Comparison of ENCODE assay signal across 36 cellular contexts in genomic region chr12:91627225-91627624, GRCh38.
"Had no signal": no experiment of that assay in that cellular context is flagged by ENCODE, and none has a peak within 500 bp of the region (broad histone marks: within the 10 kb centered on the region; RNA-seq: fewer than 3 reads in every experiment).

No MANE protein-coding gene starts in this region.

- H3K27ac ChIP-seq: ascending aorta, esophagus squamous epithelium, gastrocnemius medialis, heart left ventricle, WERI-Rb-1 had no signal

- H3K4me3 ChIP-seq: ascending aorta, esophagus squamous epithelium, gastrocnemius medialis, heart left ventricle had no signal

- H3K27ac Mint-ChIP-seq: activated B cell treated with CpG ODN at 0.5 μM for 24 hours; activated CD4-positive, alpha-beta memory T cell treated with anti-CD3 and anti-CD28 coated beads for 36 hours; activated CD4-positive, alpha-beta T cell treated with anti-CD3 and anti-CD28 coated beads for 36 hours; activated CD4-positive, alpha-beta T cell treated with anti-CD3 and anti-CD28 coated beads, Interleukin-2, amount 10 ng/mL, durations not matched to agents 24 days and 14 days; activated CD8-positive, alpha-beta memory T cell treated with anti-CD3 and anti-CD28 coated beads, Interleukin-2, amount 10 ng/mL, durations not matched to agents 7 days and 5 days; activated CD8-positive, alpha-beta T cell treated with anti-CD3 and anti-CD28 coated beads, Interleukin-2, amount 10 ng/mL, durations not matched to agents 7 days and 5 days; activated naive CD4-positive, alpha-beta T cell treated with anti-CD3 and anti-CD28 coated beads for 36 hours; activated naive CD4-positive, alpha-beta T cell treated with anti-CD3 and anti-CD28 coated beads, Interleukin-2, amount 50 U/mL, for 24 hours; activated naive CD8-positive, alpha-beta T cell treated with anti-CD3 and anti-CD28 coated beads, Interleukin-2, amount 10 ng/mL, durations not matched to agents 7 days and 5 days; activated T-helper 1 cell treated with anti-CD3 and anti-CD28 coated beads, Interleukin-12 subunit alpha, Interleukin-12 subunit beta, Interleukin-2, Interleukin-4 antibody, amounts not matched to agents 30 ng/mL and 10 ng/mL and 1 ng/mL, durations not matched to agents 14 hours and 24 hours and 36 hours; activated T-helper 2 cell treated with anti-CD3 and anti-CD28 coated beads, Interferon-gamma antibody, Interleukin-2, Interleukin-4, amounts not matched to agents 10 μg/mL and 5 μg/mL and 100 μg/mL, durations not matched to agents 14 hours and 24 hours and 36 hours; brain; T-helper 17 cell; T-helper 2 cell treated with Interferon-gamma antibody and Interleukin-4, amounts not matched to agents 5 μg/mL and 100 μg/mL, for 36 hours had no signal

- H3K9me3 ChIP-seq: ascending aorta, gastrocnemius medialis had no signal

- H3K4me1 ChIP-seq: ascending aorta, esophagus squamous epithelium, gastrocnemius medialis, heart left ventricle had no signal

- H3K36me3 ChIP-seq: ascending aorta, esophagus squamous epithelium, gastrocnemius medialis, heart left ventricle, WERI-Rb-1 had no signal

- H3K4me1 Mint-ChIP-seq: activated B cell treated with CpG ODN at 0.5 μM for 24 hours; activated CD4-positive, alpha-beta T cell treated with anti-CD3 and anti-CD28 coated beads for 36 hours; activated CD4-positive, alpha-beta T cell treated with anti-CD3 and anti-CD28 coated beads, Interleukin-2, amount 10 ng/mL, durations not matched to agents 24 days and 14 days; activated CD8-positive, alpha-beta memory T cell treated with anti-CD3 and anti-CD28 coated beads, Interleukin-2, amount 10 ng/mL, durations not matched to agents 7 days and 5 days; activated naive CD8-positive, alpha-beta T cell treated with anti-CD3 and anti-CD28 coated beads, Interleukin-2, amount 10 ng/mL, durations not matched to agents 7 days and 5 days; T-helper 17 cell had no signal

- H3K36me3 Mint-ChIP-seq: activated CD4-positive, alpha-beta memory T cell treated with anti-CD3 and anti-CD28 coated beads for 36 hours; brain had no signal

- H3K4me3 Mint-ChIP-seq: activated B cell treated with CpG ODN at 0.5 μM for 24 hours; activated CD4-positive, alpha-beta memory T cell treated with anti-CD3 and anti-CD28 coated beads for 36 hours; activated CD4-positive, alpha-beta T cell treated with anti-CD3 and anti-CD28 coated beads for 36 hours; activated CD4-positive, alpha-beta T cell treated with anti-CD3 and anti-CD28 coated beads, Interleukin-2, amount 10 ng/mL, durations not matched to agents 24 days and 14 days; activated CD8-positive, alpha-beta memory T cell treated with anti-CD3 and anti-CD28 coated beads, Interleukin-2, amount 10 ng/mL, durations not matched to agents 7 days and 5 days; activated CD8-positive, alpha-beta T cell treated with anti-CD3 and anti-CD28 coated beads, Interleukin-2, amount 10 ng/mL, durations not matched to agents 7 days and 5 days; activated naive CD4-positive, alpha-beta T cell treated with anti-CD3 and anti-CD28 coated beads for 36 hours; activated naive CD4-positive, alpha-beta T cell treated with anti-CD3 and anti-CD28 coated beads, Interleukin-2, amount 50 U/mL, for 24 hours; activated naive CD8-positive, alpha-beta T cell treated with anti-CD3 and anti-CD28 coated beads, Interleukin-2, amount 10 ng/mL, durations not matched to agents 7 days and 5 days; activated T-helper 1 cell treated with anti-CD3 and anti-CD28 coated beads, Interleukin-12 subunit alpha, Interleukin-12 subunit beta, Interleukin-2, Interleukin-4 antibody, amounts not matched to agents 30 ng/mL and 10 ng/mL and 1 ng/mL, durations not matched to agents 14 hours and 24 hours and 36 hours; brain; T-helper 17 cell; T-helper 2 cell treated with Interferon-gamma antibody and Interleukin-4, amounts not matched to agents 5 μg/mL and 100 μg/mL, for 36 hours had no signal

- H3K27me3 Mint-ChIP-seq: activated CD4-positive, alpha-beta T cell treated with anti-CD3 and anti-CD28 coated beads for 36 hours; activated CD4-positive, alpha-beta T cell treated with anti-CD3 and anti-CD28 coated beads, Interleukin-2, amount 10 ng/mL, durations not matched to agents 24 days and 14 days; activated CD8-positive, alpha-beta memory T cell treated with anti-CD3 and anti-CD28 coated beads, Interleukin-2, amount 10 ng/mL, durations not matched to agents 7 days and 5 days; activated naive CD4-positive, alpha-beta T cell treated with anti-CD3 and anti-CD28 coated beads, Interleukin-2, amount 50 U/mL, for 24 hours; activated naive CD8-positive, alpha-beta T cell treated with anti-CD3 and anti-CD28 coated beads, Interleukin-2, amount 10 ng/mL, durations not matched to agents 7 days and 5 days; T-helper 17 cell had no signal

- ATAC-seq: activated CD4-positive, alpha-beta T cell treated with anti-CD3 and anti-CD28 coated beads for 36 hours; activated CD8-positive, alpha-beta memory T cell treated with anti-CD3 and anti-CD28 coated beads, Interleukin-2, amount 10 ng/mL, durations not matched to agents 7 days and 5 days; activated CD8-positive, alpha-beta T cell treated with anti-CD3 and anti-CD28 coated beads, Interleukin-2, amount 10 ng/mL, durations not matched to agents 7 days and 5 days; gastrocnemius medialis; heart left ventricle; T-helper 17 cell had no signal

- DNase-seq: activated B cell treated with CpG ODN at 0.5 μM for 24 hours; activated CD4-positive, alpha-beta memory T cell treated with anti-CD3 and anti-CD28 coated beads for 36 hours; activated CD4-positive, alpha-beta T cell treated with anti-CD3 and anti-CD28 coated beads for 36 hours; activated CD4-positive, alpha-beta T cell treated with anti-CD3 and anti-CD28 coated beads, Interleukin-2, amount 10 ng/mL, durations not matched to agents 24 days and 14 days; activated CD4-positive, CD25-positive, alpha-beta regulatory T cell treated with anti-CD3 and anti-CD28 coated beads, Interleukin-2, amount 50 U/mL, for 72 hours; activated CD8-positive, alpha-beta memory T cell treated with anti-CD3 and anti-CD28 coated beads, Interleukin-2, amount 10 ng/mL, durations not matched to agents 7 days and 5 days; activated CD8-positive, alpha-beta memory T cell treated with anti-CD3 and anti-CD28 coated beads, Interleukin-2, amount 50 U/mL, for 4 hours; activated CD8-positive, alpha-beta T cell treated with anti-CD3 and anti-CD28 coated beads, Interleukin-2, amount 10 ng/mL, durations not matched to agents 7 days and 5 days; activated effector memory CD4-positive, alpha-beta T cell treated with anti-CD3 and anti-CD28 coated beads, Interleukin-2, amount 50 U/mL, for 16 hours; activated naive CD4-positive, alpha-beta T cell treated with anti-CD3 and anti-CD28 coated beads for 36 hours; activated naive CD8-positive, alpha-beta T cell treated with anti-CD3 and anti-CD28 coated beads, Interleukin-2, amount 10 ng/mL, durations not matched to agents 7 days and 5 days; activated T-cell treated with anti-CD3 and anti-CD28 coated beads, Interleukin-2, amount 50 U/mL, for 1 hour; activated T-cell treated with anti-CD3 and anti-CD28 coated beads, Interleukin-2, amount 50 U/mL, for 48 hours; caudate nucleus; cortex of kidney; dermis blood vessel endothelial cell; effector CD8-positive, alpha-beta T cell; erythroblast; esophagus squamous epithelium; gastrocnemius medialis; glutamatergic neuron; heart left ventricle; hypothalamus; T-helper 1 cell; T-helper 17 cell; T1000; WERI-Rb-1 had no signal

- FAIRE-seq: colon, endometrium, endothelial cell of umbilical vein had no signal

- H3K27me3 ChIP-seq: ascending aorta, esophagus squamous epithelium, gastrocnemius medialis, heart left ventricle had no signal
